8 cellular contexts compared by ENCODE assay signal in genomic region chr11:35077709-35078695, GRCh38.
DNase-seq lines count a peak whose midpoint lies in the region; ATAC-seq and TF ChIP-seq lines count a peak whose summit lies in the region.

No MANE protein-coding gene starts in this region.

- H3K9me2 ChIP-seq in GM23248 (ENCODE audit: insufficient read depth): no peaks in the 10 kb centered on the region

- in situ Hi-C loops in GM23248 (cut with MboI): no loop called here

- H4K20me1 ChIP-seq in GM23248 (ENCODE audit: insufficient read depth): no peaks in the 10 kb centered on the region

- no peaks in the 10 kb centered on the region for H3K9me3 ChIP-seq in GM23248 (ENCODE audit: low read depth)
- H3K9me3 ChIP-seq in MG63: no peaks in the 10 kb centered on the region; the same call in 1 of the 2 replicates

- H3K4me3 Mint-ChIP-seq in naive B cell (peak overlapping the region; percentile 47 to 89 (median 77)), mesothelial cell of epicardium (no peak overlapping the region)

- H3K27me3 Mint-ChIP-seq in naive B cell (no peaks in the 10 kb centered on the region), mesothelial cell of epicardium (ENCODE audit: low read depth) (no peaks in the 10 kb centered on the region)

- peaks cover 22% of the 10 kb centered on the region for H3F3A ChIP-seq in GM23248 (ENCODE audit: insufficient read depth)

- H3K4me1 ChIP-seq in GM23248 (ENCODE audit: insufficient read depth): peaks cover 42% of the 10 kb centered on the region

- TF ChIP-seq CTCF in GM06990 (IDR thresholded peaks at IDR 0.05; ENCODE audit: insufficient read depth, low read length, poor library complexity, severe bottlenecking): no peak
- no peak for TF ChIP-seq CTCF in mesothelial cell of epicardium (IDR thresholded peaks at IDR 0.05; ENCODE audit: unreplicated experiment)

- 23 to 29% methylated on average over 6 of the region's 6 CpGs for WGBS in GM23248 (ENCODE audit: low coverage in 1 of 2, low lambda C conversion rate in 2 of 2, missing lambda C conversion rate in 2 of 2), 2 experiments

- H3K36me3 Mint-ChIP-seq in naive B cell: no peaks in the 10 kb centered on the region
- H3K36me3 Mint-ChIP-seq in mesothelial cell of epicardium: no peaks in the 10 kb centered on the region

- no peaks in the 10 kb centered on the region for H3K79me2 ChIP-seq in GM23248 (ENCODE audit: insufficient read depth)

- H3K4me3 ChIP-seq in GM06990 (replicated peaks; ENCODE audit: low read depth, low read length) (no peak overlapping the region), GM23248 (no peak overlapping the region), MG63 (no peak overlapping the region)

- H3K27ac Mint-ChIP-seq in naive B cell (peak overlapping the region; percentile 99 to 100 (median 99)), mesothelial cell of epicardium (no peak overlapping the region)

- H3K9me3 Mint-ChIP-seq in naive B cell (peaks cover 0 to 2% (median 0%) of the 10 kb centered on the region in 7 donors), mesothelial cell of epicardium (peaks cover 3% of the 10 kb centered on the region)

- H3K9ac ChIP-seq in GM23248: peak overlapping the region; percentile 44; the same call in 1 of the 2 replicates

- H3K4me1 Mint-ChIP-seq in naive B cell (peaks cover 49 to 71% (median 58%) of the 10 kb centered on the region in 3 donors), mesothelial cell of epicardium (peaks cover 9% of the 10 kb centered on the region)

- no peaks in the 10 kb centered on the region for H3K27me3 ChIP-seq in GM06990 (replicated peaks; ENCODE audit: control insufficient read depth, insufficient read depth, low read length)
- H3K27me3 ChIP-seq in GM23248 (replicated peaks; ENCODE audit: insufficient read depth): no peaks in the 10 kb centered on the region
- no peaks in the 10 kb centered on the region for H3K27me3 ChIP-seq in MG63

- peak overlapping the region; percentile 43; the same call in 1 of the 2 replicates for H2AFZ ChIP-seq in GM23248

- H3K27ac ChIP-seq in GM23248: peak overlapping the region; percentile 60

- DNase-seq in GM06990 (ENCODE audit: extremely low read depth, insufficient read length) (peak; percentile 63), GM23248 (peak; percentile 85), MG63 (peak; percentile 63), activated T-helper 1 cell treated with Interleukin-2 at 50 U/mL for 16 hours (ENCODE audit: low read depth) (peak; percentile 21), naive B cell (peak; percentile 84), mesenteric fat pad (ENCODE audit: low spot score) (no peak), mesothelial cell of epicardium (ENCODE audit: low spot score in 2 of 2, unreplicated experiment in 2 of 2) (no peak), cerebellar nuclear complex (lab: John Stamatoyannopoulos, UW) (no peak)

- peak overlapping the region; percentile 21 for H3K4me2 ChIP-seq in GM23248 (ENCODE audit: unreplicated experiment)

- H3K36me3 ChIP-seq in GM06990 (ENCODE audit: control insufficient read depth, insufficient read depth, low read length): no peaks in the 10 kb centered on the region
- H3K36me3 ChIP-seq in GM23248 (ENCODE audit: low read depth): no peaks in the 10 kb centered on the region
- no peaks in the 10 kb centered on the region for H3K36me3 ChIP-seq in MG63

- ATAC-seq in naive B cell (ENCODE audit: low read depth in 2 of 2): peak; percentile 69 to 70

Comparison
In these comparisons a context has a peak if more than half of its experiments do, and no peak if none do; other contexts are left out.
1. DNase-seq: peak in GM06990 (single experiment), GM23248 (single experiment), MG63 (single experiment), activated T-helper 1 cell treated with Interleukin-2 at 50 U/mL for 16 hours (single experiment) and naive B cell (single experiment); none in mesenteric fat pad (single experiment), mesothelial cell of epicardium (0 of 2) and cerebellar nuclear complex (0 of 2).